Comparison of ENCODE assay signal across 1 cellular context in the genomic region with DNA sequence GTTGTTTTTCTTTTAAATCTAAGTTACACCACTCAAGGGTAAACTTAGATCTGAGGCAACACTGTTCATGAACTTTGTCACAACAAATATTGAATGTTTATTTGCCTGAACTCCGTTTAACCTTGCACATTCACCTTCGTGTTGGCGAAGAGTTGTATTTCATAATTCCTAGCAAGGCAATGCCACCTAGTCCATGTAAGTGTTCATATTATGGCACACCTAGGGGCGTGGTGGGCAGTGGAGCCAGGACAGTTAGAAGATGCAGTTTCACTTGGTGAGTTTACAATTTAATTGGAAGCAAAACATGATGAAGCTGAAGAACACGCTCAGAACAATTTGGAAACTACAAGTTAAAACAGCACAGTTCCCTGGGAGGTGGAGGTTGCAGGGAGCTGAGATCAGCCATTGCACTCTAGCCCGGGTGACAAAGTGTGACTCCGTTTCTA.
TF ChIP-seq lines count a peak whose summit lies in the region.

No MANE protein-coding gene starts in this region.

TF ChIP-seq in HepG2, 621 proteins besides CTCF, POLR2A, EP300 and RAD21 (continued from another document and continues in another):
- TF ChIP-seq, protein P1, sequence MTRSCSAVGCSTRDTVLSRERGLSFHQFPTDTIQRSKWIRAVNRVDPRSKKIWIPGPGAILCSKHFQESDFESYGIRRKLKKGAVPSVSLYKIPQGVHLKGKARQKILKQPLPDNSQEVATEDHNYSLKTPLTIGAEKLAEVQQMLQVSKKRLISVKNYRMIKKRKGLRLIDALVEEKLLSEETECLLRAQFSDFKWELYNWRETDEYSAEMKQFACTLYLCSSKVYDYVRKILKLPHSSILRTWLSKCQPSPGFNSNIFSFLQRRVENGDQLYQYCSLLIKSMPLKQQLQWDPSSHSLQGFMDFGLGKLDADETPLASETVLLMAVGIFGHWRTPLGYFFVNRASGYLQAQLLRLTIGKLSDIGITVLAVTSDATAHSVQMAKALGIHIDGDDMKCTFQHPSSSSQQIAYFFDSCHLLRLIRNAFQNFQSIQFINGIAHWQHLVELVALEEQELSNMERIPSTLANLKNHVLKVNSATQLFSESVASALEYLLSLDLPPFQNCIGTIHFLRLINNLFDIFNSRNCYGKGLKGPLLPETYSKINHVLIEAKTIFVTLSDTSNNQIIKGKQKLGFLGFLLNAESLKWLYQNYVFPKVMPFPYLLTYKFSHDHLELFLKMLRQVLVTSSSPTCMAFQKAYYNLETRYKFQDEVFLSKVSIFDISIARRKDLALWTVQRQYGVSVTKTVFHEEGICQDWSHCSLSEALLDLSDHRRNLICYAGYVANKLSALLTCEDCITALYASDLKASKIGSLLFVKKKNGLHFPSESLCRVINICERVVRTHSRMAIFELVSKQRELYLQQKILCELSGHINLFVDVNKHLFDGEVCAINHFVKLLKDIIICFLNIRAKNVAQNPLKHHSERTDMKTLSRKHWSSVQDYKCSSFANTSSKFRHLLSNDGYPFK (CRISPR knock-in tag; IDR thresholded peaks at IDR 0.05; ENCODE audit: borderline replicate concordance), result no peak
- no peak for TF ChIP-seq ZNF552 (CRISPR knock-in tag; IDR thresholded peaks at IDR 0.05; ENCODE audit: borderline replicate concordance)
- peak; percentile 85; the same call in 1 of the 2 replicates for TF ChIP-seq ZNF556 (CRISPR knock-in tag; IDR thresholded peaks at IDR 0.05; ENCODE audit: borderline replicate concordance)
- TF ChIP-seq ZNF20 (CRISPR knock-in tag; IDR thresholded peaks at IDR 0.05), result no peak
- TF ChIP-seq, protein P2, sequence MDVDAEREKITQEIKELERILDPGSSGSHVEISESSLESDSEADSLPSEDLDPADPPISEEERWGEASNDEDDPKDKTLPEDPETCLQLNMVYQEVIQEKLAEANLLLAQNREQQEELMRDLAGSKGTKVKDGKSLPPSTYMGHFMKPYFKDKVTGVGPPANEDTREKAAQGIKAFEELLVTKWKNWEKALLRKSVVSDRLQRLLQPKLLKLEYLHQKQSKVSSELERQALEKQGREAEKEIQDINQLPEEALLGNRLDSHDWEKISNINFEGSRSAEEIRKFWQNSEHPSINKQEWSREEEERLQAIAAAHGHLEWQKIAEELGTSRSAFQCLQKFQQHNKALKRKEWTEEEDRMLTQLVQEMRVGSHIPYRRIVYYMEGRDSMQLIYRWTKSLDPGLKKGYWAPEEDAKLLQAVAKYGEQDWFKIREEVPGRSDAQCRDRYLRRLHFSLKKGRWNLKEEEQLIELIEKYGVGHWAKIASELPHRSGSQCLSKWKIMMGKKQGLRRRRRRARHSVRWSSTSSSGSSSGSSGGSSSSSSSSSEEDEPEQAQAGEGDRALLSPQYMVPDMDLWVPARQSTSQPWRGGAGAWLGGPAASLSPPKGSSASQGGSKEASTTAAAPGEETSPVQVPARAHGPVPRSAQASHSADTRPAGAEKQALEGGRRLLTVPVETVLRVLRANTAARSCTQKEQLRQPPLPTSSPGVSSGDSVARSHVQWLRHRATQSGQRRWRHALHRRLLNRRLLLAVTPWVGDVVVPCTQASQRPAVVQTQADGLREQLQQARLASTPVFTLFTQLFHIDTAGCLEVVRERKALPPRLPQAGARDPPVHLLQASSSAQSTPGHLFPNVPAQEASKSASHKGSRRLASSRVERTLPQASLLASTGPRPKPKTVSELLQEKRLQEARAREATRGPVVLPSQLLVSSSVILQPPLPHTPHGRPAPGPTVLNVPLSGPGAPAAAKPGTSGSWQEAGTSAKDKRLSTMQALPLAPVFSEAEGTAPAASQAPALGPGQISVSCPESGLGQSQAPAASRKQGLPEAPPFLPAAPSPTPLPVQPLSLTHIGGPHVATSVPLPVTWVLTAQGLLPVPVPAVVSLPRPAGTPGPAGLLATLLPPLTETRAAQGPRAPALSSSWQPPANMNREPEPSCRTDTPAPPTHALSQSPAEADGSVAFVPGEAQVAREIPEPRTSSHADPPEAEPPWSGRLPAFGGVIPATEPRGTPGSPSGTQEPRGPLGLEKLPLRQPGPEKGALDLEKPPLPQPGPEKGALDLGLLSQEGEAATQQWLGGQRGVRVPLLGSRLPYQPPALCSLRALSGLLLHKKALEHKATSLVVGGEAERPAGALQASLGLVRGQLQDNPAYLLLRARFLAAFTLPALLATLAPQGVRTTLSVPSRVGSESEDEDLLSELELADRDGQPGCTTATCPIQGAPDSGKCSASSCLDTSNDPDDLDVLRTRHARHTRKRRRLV (CRISPR knock-in tag; IDR thresholded peaks at IDR 0.05), result no peak
- TF ChIP-seq ZNF792 (CRISPR knock-in tag; IDR thresholded peaks at IDR 0.05), result peak; percentile 78; the same call in 1 of the 2 replicates
- TF ChIP-seq, protein P3, sequence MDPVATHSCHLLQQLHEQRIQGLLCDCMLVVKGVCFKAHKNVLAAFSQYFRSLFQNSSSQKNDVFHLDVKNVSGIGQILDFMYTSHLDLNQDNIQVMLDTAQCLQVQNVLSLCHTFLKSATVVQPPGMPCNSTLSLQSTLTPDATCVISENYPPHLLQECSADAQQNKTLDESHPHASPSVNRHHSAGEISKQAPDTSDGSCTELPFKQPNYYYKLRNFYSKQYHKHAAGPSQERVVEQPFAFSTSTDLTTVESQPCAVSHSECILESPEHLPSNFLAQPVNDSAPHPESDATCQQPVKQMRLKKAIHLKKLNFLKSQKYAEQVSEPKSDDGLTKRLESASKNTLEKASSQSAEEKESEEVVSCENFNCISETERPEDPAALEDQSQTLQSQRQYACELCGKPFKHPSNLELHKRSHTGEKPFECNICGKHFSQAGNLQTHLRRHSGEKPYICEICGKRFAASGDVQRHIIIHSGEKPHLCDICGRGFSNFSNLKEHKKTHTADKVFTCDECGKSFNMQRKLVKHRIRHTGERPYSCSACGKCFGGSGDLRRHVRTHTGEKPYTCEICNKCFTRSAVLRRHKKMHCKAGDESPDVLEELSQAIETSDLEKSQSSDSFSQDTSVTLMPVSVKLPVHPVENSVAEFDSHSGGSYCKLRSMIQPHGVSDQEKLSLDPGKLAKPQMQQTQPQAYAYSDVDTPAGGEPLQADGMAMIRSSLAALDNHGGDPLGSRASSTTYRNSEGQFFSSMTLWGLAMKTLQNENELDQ (CRISPR knock-in tag; IDR thresholded peaks at IDR 0.05; ENCODE audit: borderline replicate concordance), result no peak
- TF ChIP-seq, protein P4, sequence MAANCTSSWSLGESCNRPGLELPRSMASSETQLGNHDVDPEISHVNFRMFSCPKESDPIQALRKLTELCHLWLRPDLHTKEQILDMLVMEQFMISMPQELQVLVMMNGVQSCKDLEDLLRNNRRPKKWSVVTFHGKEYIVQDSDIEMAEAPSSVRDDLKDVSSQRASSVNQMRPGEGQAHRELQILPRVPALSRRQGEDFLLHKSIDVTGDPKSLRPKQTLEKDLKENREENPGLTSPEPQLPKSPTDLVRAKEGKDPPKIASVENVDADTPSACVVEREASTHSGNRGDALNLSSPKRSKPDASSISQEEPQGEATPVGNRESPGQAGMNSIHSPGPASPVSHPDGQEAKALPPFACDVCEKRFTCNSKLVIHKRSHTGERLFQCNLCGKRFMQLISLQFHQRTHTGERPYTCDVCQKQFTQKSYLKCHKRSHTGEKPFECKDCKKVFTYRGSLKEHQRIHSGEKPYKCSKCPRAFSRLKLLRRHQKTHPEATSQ (CRISPR knock-in tag; IDR thresholded peaks at IDR 0.05; ENCODE audit: borderline replicate concordance), result no peak; the same call in 1 of the 2 replicates
- TF ChIP-seq, protein P5, sequence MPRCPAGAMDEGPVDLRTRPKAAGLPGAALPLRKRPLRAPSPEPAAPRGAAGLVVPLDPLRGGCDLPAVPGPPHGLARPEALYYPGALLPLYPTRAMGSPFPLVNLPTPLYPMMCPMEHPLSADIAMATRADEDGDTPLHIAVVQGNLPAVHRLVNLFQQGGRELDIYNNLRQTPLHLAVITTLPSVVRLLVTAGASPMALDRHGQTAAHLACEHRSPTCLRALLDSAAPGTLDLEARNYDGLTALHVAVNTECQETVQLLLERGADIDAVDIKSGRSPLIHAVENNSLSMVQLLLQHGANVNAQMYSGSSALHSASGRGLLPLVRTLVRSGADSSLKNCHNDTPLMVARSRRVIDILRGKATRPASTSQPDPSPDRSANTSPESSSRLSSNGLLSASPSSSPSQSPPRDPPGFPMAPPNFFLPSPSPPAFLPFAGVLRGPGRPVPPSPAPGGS (CRISPR knock-in tag; IDR thresholded peaks at IDR 0.05), result no peak
- TF ChIP-seq, protein P6, sequence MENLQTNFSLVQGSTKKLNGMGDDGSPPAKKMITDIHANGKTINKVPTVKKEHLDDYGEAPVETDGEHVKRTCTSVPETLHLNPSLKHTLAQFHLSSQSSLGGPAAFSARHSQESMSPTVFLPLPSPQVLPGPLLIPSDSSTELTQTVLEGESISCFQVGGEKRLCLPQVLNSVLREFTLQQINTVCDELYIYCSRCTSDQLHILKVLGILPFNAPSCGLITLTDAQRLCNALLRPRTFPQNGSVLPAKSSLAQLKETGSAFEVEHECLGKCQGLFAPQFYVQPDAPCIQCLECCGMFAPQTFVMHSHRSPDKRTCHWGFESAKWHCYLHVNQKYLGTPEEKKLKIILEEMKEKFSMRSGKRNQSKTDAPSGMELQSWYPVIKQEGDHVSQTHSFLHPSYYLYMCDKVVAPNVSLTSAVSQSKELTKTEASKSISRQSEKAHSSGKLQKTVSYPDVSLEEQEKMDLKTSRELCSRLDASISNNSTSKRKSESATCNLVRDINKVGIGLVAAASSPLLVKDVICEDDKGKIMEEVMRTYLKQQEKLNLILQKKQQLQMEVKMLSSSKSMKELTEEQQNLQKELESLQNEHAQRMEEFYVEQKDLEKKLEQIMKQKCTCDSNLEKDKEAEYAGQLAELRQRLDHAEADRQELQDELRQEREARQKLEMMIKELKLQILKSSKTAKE (CRISPR knock-in tag; IDR thresholded peaks at IDR 0.05; ENCODE audit: borderline replicate concordance), result peak; percentile 71; the same call in 1 of the 2 replicates
- TF ChIP-seq, protein P7, sequence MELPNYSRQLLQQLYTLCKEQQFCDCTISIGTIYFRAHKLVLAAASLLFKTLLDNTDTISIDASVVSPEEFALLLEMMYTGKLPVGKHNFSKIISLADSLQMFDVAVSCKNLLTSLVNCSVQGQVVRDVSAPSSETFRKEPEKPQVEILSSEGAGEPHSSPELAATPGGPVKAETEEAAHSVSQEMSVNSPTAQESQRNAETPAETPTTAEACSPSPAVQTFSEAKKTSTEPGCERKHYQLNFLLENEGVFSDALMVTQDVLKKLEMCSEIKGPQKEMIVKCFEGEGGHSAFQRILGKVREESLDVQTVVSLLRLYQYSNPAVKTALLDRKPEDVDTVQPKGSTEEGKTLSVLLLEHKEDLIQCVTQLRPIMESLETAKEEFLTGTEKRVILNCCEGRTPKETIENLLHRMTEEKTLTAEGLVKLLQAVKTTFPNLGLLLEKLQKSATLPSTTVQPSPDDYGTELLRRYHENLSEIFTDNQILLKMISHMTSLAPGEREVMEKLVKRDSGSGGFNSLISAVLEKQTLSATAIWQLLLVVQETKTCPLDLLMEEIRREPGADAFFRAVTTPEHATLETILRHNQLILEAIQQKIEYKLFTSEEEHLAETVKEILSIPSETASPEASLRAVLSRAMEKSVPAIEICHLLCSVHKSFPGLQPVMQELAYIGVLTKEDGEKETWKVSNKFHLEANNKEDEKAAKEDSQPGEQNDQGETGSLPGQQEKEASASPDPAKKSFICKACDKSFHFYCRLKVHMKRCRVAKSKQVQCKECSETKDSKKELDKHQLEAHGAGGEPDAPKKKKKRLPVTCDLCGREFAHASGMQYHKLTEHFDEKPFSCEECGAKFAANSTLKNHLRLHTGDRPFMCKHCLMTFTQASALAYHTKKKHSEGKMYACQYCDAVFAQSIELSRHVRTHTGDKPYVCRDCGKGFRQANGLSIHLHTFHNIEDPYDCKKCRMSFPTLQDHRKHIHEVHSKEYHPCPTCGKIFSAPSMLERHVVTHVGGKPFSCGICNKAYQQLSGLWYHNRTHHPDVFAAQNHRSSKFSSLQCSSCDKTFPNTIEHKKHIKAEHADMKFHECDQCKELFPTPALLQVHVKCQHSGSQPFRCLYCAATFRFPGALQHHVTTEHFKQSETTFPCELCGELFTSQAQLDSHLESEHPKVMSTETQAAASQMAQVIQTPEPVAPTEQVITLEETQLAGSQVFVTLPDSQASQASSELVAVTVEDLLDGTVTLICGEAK (IDR thresholded peaks at IDR 0.05), result no peak
- TF ChIP-seq, protein P7 (CRISPR knock-in tag; IDR thresholded peaks at IDR 0.05), result no peak; the same call in 1 of the 2 replicates
- TF ChIP-seq ZNF670 (CRISPR knock-in tag; IDR thresholded peaks at IDR 0.05; ENCODE audit: borderline replicate concordance), result peak; percentile 82
- TF ChIP-seq NR2F2 (IDR thresholded peaks at IDR 0.05; ENCODE audit: borderline replicate concordance, low read depth), result peak; percentile 94
- peak; percentile 99 for TF ChIP-seq FOXA3 (CRISPR knock-in tag; IDR thresholded peaks at IDR 0.05)
- TF ChIP-seq TOE1 (CRISPR knock-in tag; IDR thresholded peaks at IDR 0.05), result no peak
- TF ChIP-seq, protein P8, sequence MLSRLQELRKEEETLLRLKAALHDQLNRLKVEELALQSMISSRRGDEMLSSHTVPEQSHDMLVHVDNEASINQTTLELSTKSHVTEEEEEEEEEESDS (CRISPR knock-in tag; IDR thresholded peaks at IDR 0.05; ENCODE audit: borderline replicate concordance), result no peak
- TF ChIP-seq ZNF44 (CRISPR knock-in tag; IDR thresholded peaks at IDR 0.05), result no peak
- TF ChIP-seq JUNB (CRISPR knock-in tag; IDR thresholded peaks at IDR 0.05; ENCODE audit: borderline replicate concordance), result peak; percentile 31; the same call in 1 of the 2 replicates
- no peak for TF ChIP-seq DNMT1 (CRISPR knock-in tag; IDR thresholded peaks at IDR 0.05)
- TF ChIP-seq ZNF557 (CRISPR knock-in tag; IDR thresholded peaks at IDR 0.05), result no peak
